In genomic region chr11:63478896-63479295, GRCh38 we compare ENCODE assay signal across 8 cellular contexts. TPM values are rescaled to one million over a fixed set of nuclear protein-coding genes. Genes with fewer than 3 reads are reported as not detected.
DNase-seq lines count a peak whose midpoint lies in the region; ATAC-seq and TF ChIP-seq lines count a peak whose summit lies in the region.

No MANE protein-coding gene starts in this region.

- no peaks in the 10 kb centered on the region for H3K4me1 Mint-ChIP-seq in activated CD4-positive, alpha-beta T cell treated with anti-CD3 and anti-CD28 coated beads, Interleukin-2, amount 10 ng/mL, durations not matched to agents 24 days and 14 days

- no peak overlapping the region for H3K27ac Mint-ChIP-seq in activated CD4-positive, alpha-beta T cell treated with anti-CD3 and anti-CD28 coated beads, Interleukin-2, amount 10 ng/mL, durations not matched to agents 24 days and 14 days

- H3K9me3 Mint-ChIP-seq in activated CD4-positive, alpha-beta T cell treated with anti-CD3 and anti-CD28 coated beads, Interleukin-2, amount 10 ng/mL, durations not matched to agents 24 days and 14 days = peaks cover 4% of the 10 kb centered on the region

- H3K36me3 Mint-ChIP-seq in activated CD4-positive, alpha-beta T cell treated with anti-CD3 and anti-CD28 coated beads, Interleukin-2, amount 10 ng/mL, durations not matched to agents 24 days and 14 days (ENCODE audit: low read depth) = no peaks in the 10 kb centered on the region

- no peak overlapping the region for H3K4me3 ChIP-seq in HEK293 (ENCODE audit: low read depth, low read length)

- DNase-seq in C1 segment of cervical spinal cord (lab: John Stamatoyannopoulos, UW) = peak in 12 of 14 donors; percentile 21 to 67 (median 50)
- peak; percentile 29 for DNase-seq in NCI-H524 treated with DMSO at 0.1 percent for 48 hours (lab: John Stamatoyannopoulos, UW)
- DNase-seq in activated CD4-positive, alpha-beta T cell treated with anti-CD3 and anti-CD28 coated beads, Interleukin-2, amount 10 ng/mL, durations not matched to agents 24 days and 14 days = peak; percentile 86
- DNase-seq in dermis microvascular lymphatic vessel endothelial cell (ENCODE audit: low read depth in 2 of 2) = peak; percentile 50 to 73
- DNase-seq in lung microvascular endothelial cell (ENCODE audit: low read depth in 2 of 2) = peak; percentile 70 to 78
- peak; percentile 27 for DNase-seq in stimulated activated CD8-positive, alpha-beta memory T cell treated with anti-CD3 and anti-CD28 coated beads, Interleukin-15, amount 100 ng/mL, for 1 hour (ENCODE audit: low read depth)

- POLR2A ChIA-PET in HEK293 (lab: Yijun Ruan, JAX) = no interaction called here

- H3K27ac ChIP-seq in HEK293 (ENCODE audit: extremely low read depth, low read depth, low read length) = no peak overlapping the region

- no peaks in the 10 kb centered on the region for H3K4me1 ChIP-seq in HEK293 (ENCODE audit: control insufficient read depth, insufficient read depth, low read length)

- no peaks in the 10 kb centered on the region for H3K36me3 ChIP-seq in HEK293 (ENCODE audit: control insufficient read depth in 2 of 2, insufficient read depth in 1 of 2, low read length in 2 of 2)

- TF ChIP-seq CTCF in HEK293 (tag by site-specific recombination; IDR thresholded peaks at IDR 0.05) = peak; percentile 32; the same call in 1 of the 2 replicates

- H3K9me3 ChIP-seq in HEK293 (ENCODE audit: control insufficient read depth, insufficient read depth, low read depth, low read length) = no peaks in the 10 kb centered on the region

- no peak for ATAC-seq in HG02610 (IDR thresholded peaks at IDR 0.05; ENCODE audit: unreplicated experiment)

- CTCF ChIA-PET in HEK293 (lab: Yijun Ruan, JAX) = interaction anchor here (0.6 to 5.9 kb wide), 43 partner anchors 8 to 776 kb away, joined by 3 to 64 read pairs (median 4); partner anchors contain the start of genes LGALS12 and PLAAT5

- intact Hi-C loops in activated CD4-positive, alpha-beta T cell treated with anti-CD3 and anti-CD28 coated beads, Interleukin-2, amount 10 ng/mL, durations not matched to agents 24 days and 14 days (cut with micrococcal nuclease) = loop anchor here (1.0 to 2.0 kb wide), 2 partner anchors 157 to 260 kb away; no protein-coding TSS in a partner anchor

- H3K4me3 Mint-ChIP-seq in activated CD4-positive, alpha-beta T cell treated with anti-CD3 and anti-CD28 coated beads, Interleukin-2, amount 10 ng/mL, durations not matched to agents 24 days and 14 days = no peak overlapping the region

- peaks cover 41% of the 10 kb centered on the region for H3K27me3 Mint-ChIP-seq in activated CD4-positive, alpha-beta T cell treated with anti-CD3 and anti-CD28 coated beads, Interleukin-2, amount 10 ng/mL, durations not matched to agents 24 days and 14 days

TF ChIP-seq in HEK293, 187 proteins besides CTCF, POLR2A, EP300 and RAD21:
- no peak for TF ChIP-seq MZF1 (tag by site-specific recombination; IDR thresholded peaks at IDR 0.05; ENCODE audit: borderline replicate concordance)
- peak; percentile 96 for TF ChIP-seq ZNF654 (tag by site-specific recombination; IDR thresholded peaks at IDR 0.05; ENCODE audit: low read depth)
- 0 out of 2 replicates have a peak, but pooled peaks have one; percentile 36 for TF ChIP-seq ZNF660 (tag by site-specific recombination; IDR thresholded peaks at IDR 0.05)
- 0 out of 2 replicates have a peak, but pooled peaks have one; percentile 33 for TF ChIP-seq PRDM1 (tag by site-specific recombination; IDR thresholded peaks at IDR 0.05)
- TF ChIP-seq ZNF692 (tag by site-specific recombination; IDR thresholded peaks at IDR 0.05) = no peak
- TF ChIP-seq KLF17 (tag by site-specific recombination; IDR thresholded peaks at IDR 0.05) = no peak
- TF ChIP-seq ZNF548 (tag by site-specific recombination; IDR thresholded peaks at IDR 0.05) = no peak
- TF ChIP-seq ZXDB (tag by site-specific recombination; IDR thresholded peaks at IDR 0.05) = no peak
- no peak for TF ChIP-seq REPIN1 (tag by site-specific recombination; IDR thresholded peaks at IDR 0.05; ENCODE audit: low read depth)

RNA-seq across cellular contexts. Expression of gene PLAAT5, which starts 12.1 kb away (rescaled TPM):
- not detected in 2 replicates for total RNA-seq in activated CD4-positive, alpha-beta T cell treated with anti-CD3 and anti-CD28 coated beads, Interleukin-2, amount 10 ng/mL, durations not matched to agents 24 days and 14 days
- not detected in 2 replicates for total RNA-seq in dermis microvascular lymphatic vessel endothelial cell
- total RNA-seq in lung microvascular endothelial cell = not detected in 2 replicates

RNA-seq across cellular contexts. Expression of gene LGALS12, which starts 27.0 kb away (rescaled TPM):
- not detected in 2 replicates for total RNA-seq in activated CD4-positive, alpha-beta T cell treated with anti-CD3 and anti-CD28 coated beads, Interleukin-2, amount 10 ng/mL, durations not matched to agents 24 days and 14 days
- not detected in 2 replicates for total RNA-seq in dermis microvascular lymphatic vessel endothelial cell
- total RNA-seq in lung microvascular endothelial cell = not detected in 2 replicates

RNA-seq across cellular contexts. Expression of gene PLAAT4, which starts 57.7 kb away (rescaled TPM):
- 12.2 and 14.7 TPM in 2 replicates for total RNA-seq in activated CD4-positive, alpha-beta T cell treated with anti-CD3 and anti-CD28 coated beads, Interleukin-2, amount 10 ng/mL, durations not matched to agents 24 days and 14 days
- total RNA-seq in dermis microvascular lymphatic vessel endothelial cell (2.3 and 7.0 TPM in 2 replicates), lung microvascular endothelial cell (1.6 and 2.8 TPM in 2 replicates)

Comparison
In these comparisons a context has a peak if more than half of its experiments do, and no peak if none do; other contexts are left out.
1. DNase-seq: peak in every context shown above with its lines; median percentile 86 in activated CD4-positive, alpha-beta T cell treated with anti-CD3 and anti-CD28 coated beads, Interleukin-2, amount 10 ng/mL, durations not matched to agents 24 days and 14 days; 74 in lung microvascular endothelial cell; 62 in dermis microvascular lymphatic vessel endothelial cell; 50 in C1 segment of cervical spinal cord; 29 in NCI-H524 treated with DMSO at 0.1 percent for 48 hours; 27 in stimulated activated CD8-positive, alpha-beta memory T cell treated with anti-CD3 and anti-CD28 coated beads, Interleukin-15, amount 100 ng/mL, for 1 hour.